In the genomic region with DNA sequence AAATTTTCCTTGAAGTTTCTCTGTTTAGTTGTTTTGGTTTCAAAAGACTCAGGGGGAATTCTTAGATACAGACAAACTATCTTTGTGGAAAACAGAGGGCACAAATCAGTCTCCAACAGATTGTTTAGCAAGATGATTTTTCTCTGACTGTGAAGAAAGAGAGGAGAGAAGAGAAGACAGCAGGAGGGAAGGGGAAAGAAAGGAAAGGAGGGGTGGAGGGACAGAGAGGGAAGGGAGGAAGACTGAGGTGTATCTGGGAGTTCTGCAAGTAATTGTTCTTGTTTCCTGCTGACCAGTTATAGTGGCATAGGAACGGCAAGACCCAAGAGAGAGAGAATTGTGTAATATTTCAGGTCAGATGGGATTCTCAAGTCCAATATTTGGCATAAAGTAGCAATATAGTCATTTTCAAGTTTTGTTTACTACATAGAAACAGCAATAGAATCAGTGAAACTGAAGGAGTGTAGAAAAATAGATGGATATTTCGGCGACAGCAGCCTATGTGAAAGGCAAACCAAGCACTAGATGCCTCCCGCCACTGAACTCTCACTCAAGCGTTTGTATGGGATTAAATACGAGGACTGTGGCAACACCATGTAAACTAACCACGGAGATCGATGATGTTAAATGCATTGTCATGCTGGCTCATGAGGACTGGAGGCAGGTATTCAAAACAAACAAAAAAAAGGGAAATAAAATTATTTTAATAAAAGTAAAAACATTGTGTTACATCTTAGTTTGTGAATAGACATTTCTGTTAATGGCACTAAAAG, we compare ENCODE assay signal across 25 cellular contexts.
"Had no signal": no experiment of that assay in that cellular context is flagged by ENCODE, and none has a peak within 500 bp of the region (broad histone marks: within the 10 kb centered on the region; RNA-seq: fewer than 3 reads in every experiment).

No MANE protein-coding gene starts in this region.

- H3K27ac ChIP-seq: ascending aorta, epithelial cell of prostate, prostate gland, skin epidermis, thyroid gland had no signal

- H3K27me3 ChIP-seq: ascending aorta, thyroid gland had no signal

- H3K9me3 ChIP-seq: ascending aorta, prostate gland, thyroid gland had no signal

- H3K4me3 ChIP-seq: ascending aorta, prostate gland, skin epidermis, thyroid gland had no signal

- ATAC-seq: activated naive CD8-positive, alpha-beta T cell treated with anti-CD3 and anti-CD28 coated beads, Interleukin-2, amount 50 U/mL, for 24 hours; effector memory CD8-positive, alpha-beta T cell; left lobe of liver; naive thymus-derived CD8-positive, alpha-beta T cell; right cardiac atrium; stimulated activated naive B cell treated with anti-CD40 and anti-IgM and Interleukin-4, amounts not matched to agents 10 μg/mL and 1 μg/mL and 100 μg/mL, for 72 hours had no signal

- H3K36me3 ChIP-seq: ascending aorta, prostate gland, thyroid gland had no signal

- FAIRE-seq: bronchial epithelial cell, frontal cortex, keratinocyte, TTC549, urothelium cell line had no signal

- H3K4me1 ChIP-seq: ascending aorta, prostate gland, thyroid gland had no signal

- DNase-seq: activated B cell treated with CpG ODN at 0.5 μM for 24 hours; activated CD4-positive, alpha-beta T cell treated with anti-CD3 and anti-CD28 coated beads for 48 hours; activated CD8-positive, alpha-beta memory T cell treated with anti-CD3 and anti-CD28 coated beads, Interleukin-2, amount 50 U/mL, for 48 hours; activated gamma-delta T cell treated with Interleukin-2 at 50 U/mL for 16 hours; activated naive CD8-positive, alpha-beta T cell treated with anti-CD3 and anti-CD28 coated beads, Interleukin-2, amount 50 U/mL, for 24 hours; effector memory CD8-positive, alpha-beta T cell; head of caudate nucleus; naive thymus-derived CD8-positive, alpha-beta T cell; nucleus accumbens; right cardiac atrium; stimulated activated CD4-positive, alpha-beta T cell treated with anti-CD3 and anti-CD28 coated beads, Interleukin-15, amount 100 ng/mL, for 24 hours; stimulated activated CD4-positive, alpha-beta T cell treated with anti-CD3 and anti-CD28 coated beads, Interleukin-4, amount 100 ng/mL, for 1 hour; stimulated activated naive B cell treated with anti-CD40 and anti-IgM and Interleukin-4, amounts not matched to agents 10 μg/mL and 1 μg/mL and 100 μg/mL, for 72 hours; T-helper 2 cell; thyroid gland had no signal
